In the genomic region with DNA sequence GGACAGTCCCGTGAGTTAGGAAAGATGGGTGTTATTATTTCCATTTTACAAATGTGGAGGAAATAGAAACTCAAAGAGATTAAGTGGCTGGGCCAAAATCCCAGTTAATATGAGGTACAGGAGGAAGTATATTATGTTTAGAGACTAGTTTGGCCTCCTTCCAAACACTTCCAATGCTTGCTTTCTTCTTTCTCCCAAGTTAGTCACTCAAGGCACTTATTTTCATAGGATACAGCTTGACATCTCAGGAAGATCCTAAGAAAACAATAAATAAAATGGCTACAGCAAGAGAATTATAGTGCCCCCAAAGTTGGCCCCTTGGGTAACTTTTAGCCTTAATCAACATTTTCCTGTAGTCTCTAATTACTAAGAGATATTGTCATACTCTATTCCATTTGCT, we compare ENCODE assay signal across 1 cellular context.
TF ChIP-seq lines count a peak whose summit lies in the region.

No MANE protein-coding gene starts in this region.

TF ChIP-seq in SK-N-SH, 30 proteins besides CTCF, POLR2A, EP300 and RAD21:
- no peak for TF ChIP-seq SMC3 (IDR thresholded peaks at IDR 0.05; ENCODE audit: low read depth, low read length)
- no peak for TF ChIP-seq CHD2 (IDR thresholded peaks at IDR 0.05; ENCODE audit: low read length, partially characterized antibody)
- peak; percentile 42 for TF ChIP-seq NFIC (IDR thresholded peaks at IDR 0.05; ENCODE audit: borderline replicate concordance)
